19 cellular contexts compared by ENCODE assay signal in genomic region chr20:6735913-6736845, GRCh38. TPM values are rescaled to one million over a fixed set of nuclear protein-coding genes. Genes with fewer than 3 reads are reported as not detected.
DNase-seq lines count a peak whose midpoint lies in the region; ATAC-seq, FAIRE-seq and TF ChIP-seq lines count a peak whose summit lies in the region.
"Had no signal": no experiment of that assay in that cellular context is flagged by ENCODE, and none has a peak within 500 bp of the region (broad histone marks: within the 10 kb centered on the region; RNA-seq: fewer than 3 reads in every experiment).

No MANE protein-coding gene starts in this region.

- no peaks in the 10 kb centered on the region for H3K9me3 ChIP-seq in liver (ENCODE audit: control insufficient read depth in 4 of 4, low read length in 3 of 4)
- no peaks in the 10 kb centered on the region for H3K9me3 ChIP-seq in HepG2 (ENCODE audit: low read length)
- H3K9me3 ChIP-seq in pancreas, result no peaks in the 10 kb centered on the region
- H3K9me3 ChIP-seq: suprapubic skin had no signal

- no TSS peak for BruUV-seq in HepG2 (replicated peaks; lab: Mats Ljungman, UMichigan)

- ATAC-seq in HepG2, result no peak
- peak; percentile 62 to 83 (median 68) for ATAC-seq in pancreas
- ATAC-seq in GM21381 (IDR thresholded peaks at IDR 0.05; ENCODE audit: unreplicated experiment), result no peak
- ATAC-seq: activated naive CD8-positive, alpha-beta T cell treated with anti-CD3 and anti-CD28 coated beads, Interleukin-2, amount 50 U/mL, for 24 hours had no signal

- POLR2A ChIA-PET in HepG2 (lab: Yijun Ruan, JAX), result no interaction called here

- H3K79me2 ChIP-seq in HepG2 (ENCODE audit: insufficient read depth, low read length), result no peaks in the 10 kb centered on the region

- H3K4me3 Mint-ChIP-seq in HFFc6, result no peak overlapping the region
- H3K4me3 Mint-ChIP-seq: activated naive CD8-positive, alpha-beta T cell treated with anti-CD3 and anti-CD28 coated beads, Interleukin-2, amount 50 U/mL, for 24 hours; neural crest cell had no signal

- intact Hi-C loops in HepG2 (cut with micrococcal nuclease; ENCODE audit: unreplicated experiment) (no loop called here), pancreas (cut with DNase I) (no loop called here)

- in situ Hi-C loops in HepG2 (cut with HindIII; ENCODE audit: extremely low pct_ligation_motif_present, low pct_unique_long_range_greater_than_20kb), result no loop called here
- in situ Hi-C loops in GM13977 (cut with MboI; ENCODE audit: low pct_unique_long_range_greater_than_20kb, low sequenced_read_pairs, unreplicated experiment), result no loop called here

- TF ChIP-seq EP300 in HepG2 (IDR thresholded peaks at IDR 0.05; ENCODE audit: low read depth in 2 of 2, low read length in 2 of 2) (no peak), HepG2 (CRISPR knock-in tag; IDR thresholded peaks at IDR 0.05; ENCODE audit: borderline replicate concordance) (no peak)

- no peaks in the 10 kb centered on the region for H3K27me3 ChIP-seq in liver (ENCODE audit: control insufficient read depth in 4 of 4, insufficient read depth in 4 of 4, low read length in 3 of 4)
- no peaks in the 10 kb centered on the region for H3K27me3 ChIP-seq in HepG2 (ENCODE audit: control insufficient read depth in 1 of 2, insufficient read depth in 2 of 2, low read length in 2 of 2)
- H3K27me3 ChIP-seq in pancreas, result no peaks in the 10 kb centered on the region
- H3K27me3 ChIP-seq: suprapubic skin had no signal

- FAIRE-seq in HepG2 (lab: Jason Lieb, UNC) (no peak), pancreas (lab: Jason Lieb, UNC) (no peak)
- FAIRE-seq: GM12891, GM19239, H54, TTC549 had no signal

- H3K9me3 Mint-ChIP-seq in HFFc6, result peaks cover 35% of the 10 kb centered on the region

- no peaks in the 10 kb centered on the region for H4K20me1 ChIP-seq in HepG2 (ENCODE audit: insufficient read depth, low read length)

- no peak overlapping the region for H3K4me3 ChIP-seq in liver (ENCODE audit: low read depth in 1 of 3, low read length in 3 of 3)
- no peak overlapping the region for H3K4me3 ChIP-seq in HepG2 (replicated peaks in 1 of 3; ENCODE audit: insufficient read depth in 1 of 3, low read depth in 2 of 3, low read length in 3 of 3)
- no peak overlapping the region for H3K4me3 ChIP-seq in pancreas
- H3K4me3 ChIP-seq: suprapubic skin had no signal

- no peak for TF ChIP-seq POLR2A in HepG2 (IDR thresholded peaks at IDR 0.05; ENCODE audit: insufficient read depth in 1 of 2, low read depth in 2 of 2, low read length in 2 of 2)

- H3K9ac ChIP-seq in liver (ENCODE audit: low read depth in 1 of 2, low read length in 2 of 2), result no peak overlapping the region
- H3K9ac ChIP-seq in HepG2 (ENCODE audit: insufficient read depth, low read depth, low read length), result no peak overlapping the region

- H2AFZ ChIP-seq in HepG2 (ENCODE audit: low read length), result no peak overlapping the region

- H3K27me3 Mint-ChIP-seq in HFFc6 (ENCODE audit: insufficient read depth), result no peaks in the 10 kb centered on the region
- H3K27me3 Mint-ChIP-seq: activated naive CD8-positive, alpha-beta T cell treated with anti-CD3 and anti-CD28 coated beads, Interleukin-2, amount 50 U/mL, for 24 hours had no signal

- no peaks in the 10 kb centered on the region for H3K36me3 Mint-ChIP-seq in HFFc6 (ENCODE audit: low read depth)

- TF ChIP-seq CTCF in liver (IDR thresholded peaks at IDR 0.05; ENCODE audit: low read depth, low read length, missing input control), result no peak
- no peak for TF ChIP-seq CTCF in HepG2 (CRISPR knock-in tag; IDR thresholded peaks at IDR 0.05)
- TF ChIP-seq CTCF in pancreas (IDR thresholded peaks at IDR 0.05), result no peak
- TF ChIP-seq CTCF in HFFc6 (IDR thresholded peaks at IDR 0.05), result no peak
- TF ChIP-seq CTCF in GM13977 (IDR thresholded peaks at IDR 0.05; ENCODE audit: extremely low read depth, insufficient read depth, missing control alignments), result no peak

- no peaks in the 10 kb centered on the region for H3K36me3 ChIP-seq in liver (ENCODE audit: control insufficient read depth in 4 of 4, insufficient read depth in 3 of 4, low read depth in 1 of 4, low read length in 3 of 4)
- no peaks in the 10 kb centered on the region for H3K36me3 ChIP-seq in HepG2 (replicated peaks in 1 of 2; ENCODE audit: control insufficient read depth in 1 of 2, insufficient read depth in 2 of 2, low read length in 2 of 2)
- H3K36me3 ChIP-seq in pancreas, result no peaks in the 10 kb centered on the region
- H3K36me3 ChIP-seq: suprapubic skin had no signal

- H3K27ac Mint-ChIP-seq in HFFc6, result no peak overlapping the region
- H3K27ac Mint-ChIP-seq: activated naive CD8-positive, alpha-beta T cell treated with anti-CD3 and anti-CD28 coated beads, Interleukin-2, amount 50 U/mL, for 24 hours had no signal

- CTCF ChIA-PET in HepG2 (lab: Yijun Ruan, JAX; ENCODE audit: low intra/inter-chr PET ratio, low total read pairs), result no interaction called here

- H3K27ac ChIP-seq in liver (ENCODE audit: low read depth in 1 of 2, low read length in 2 of 2) (peak overlapping the region; percentile 23 to 43), HepG2 (ENCODE audit: extremely low read length, insufficient read depth, low read length) (no peak overlapping the region), pancreas (peak overlapping the region in 2 of 4 donors; percentile 9 to 39)
- H3K27ac ChIP-seq: suprapubic skin had no signal

- TF ChIP-seq RAD21 in liver (IDR thresholded peaks at IDR 0.05), result no peak
- TF ChIP-seq RAD21 in HepG2 (CRISPR knock-in tag; IDR thresholded peaks at IDR 0.05), result no peak

- DNase-seq in HepG2 (ENCODE audit: low spot score) (no peak), islet precursor cell (peak; percentile 85), pancreas (no peak), HFFc6 (no peak), GM13977 (ENCODE audit: low spot score) (no peak), NCI-H1436 (lab: John Stamatoyannopoulos, UW) (no peak)
- DNase-seq: activated CD8-positive, alpha-beta memory T cell treated with anti-CD3 and anti-CD28 coated beads, Interleukin-2, amount 50 U/mL, for 4 hours; activated naive CD8-positive, alpha-beta T cell treated with anti-CD3 and anti-CD28 coated beads, Interleukin-2, amount 50 U/mL, for 24 hours; MV-4-11; SHP77 had no signal

- H3K4me2 ChIP-seq in HepG2 (ENCODE audit: low read depth, low read length), result no peak overlapping the region

- no peaks in the 10 kb centered on the region for H3K4me1 Mint-ChIP-seq in HFFc6 (ENCODE audit: low read depth)
- H3K4me1 Mint-ChIP-seq: activated naive CD8-positive, alpha-beta T cell treated with anti-CD3 and anti-CD28 coated beads, Interleukin-2, amount 50 U/mL, for 24 hours had no signal

- peaks cover 2 to 18% (median 8%) of the 10 kb centered on the region in 4 donors for H3K4me1 ChIP-seq in liver (ENCODE audit: control insufficient read depth in 4 of 4, insufficient read depth in 4 of 4, low read length in 3 of 4)
- no peaks in the 10 kb centered on the region for H3K4me1 ChIP-seq in HepG2 (ENCODE audit: insufficient read depth, low read length)
- peaks cover 4 to 11% (median 8%) of the 10 kb centered on the region in 3 donors for H3K4me1 ChIP-seq in pancreas
- H3K4me1 ChIP-seq: suprapubic skin had no signal

- WGBS in liver, result 78% methylated on average over 8 of the region's 8 CpGs
- 27% methylated on average over 8 of the region's 8 CpGs for WGBS in HepG2 (ENCODE audit: low lambda C conversion rate)
- 43 to 47% methylated on average over 8 of the region's 8 CpGs for WGBS in pancreas, 2 donors

TF ChIP-seq in liver, 16 proteins besides CTCF, POLR2A, EP300 and RAD21 (continues in another document):
- TF ChIP-seq GABPA (IDR thresholded peaks at IDR 0.05 in 1 of 2, conservative IDR thresholded peaks at IDR 0.05 in 1 of 2) (no peak), MAX (IDR thresholded peaks at IDR 0.05) (no peak), NR2F2 (IDR thresholded peaks at IDR 0.05) (no peak)

TF ChIP-seq in HepG2, 621 proteins besides CTCF, POLR2A, EP300 and RAD21 (continues in another document):
- no peak for TF ChIP-seq ZNF296 (CRISPR knock-in tag; conservative IDR thresholded peaks at IDR 0.05)

RNA-seq across cellular contexts. Expression of gene BMP2, which starts 31.3 kb away (rescaled TPM):
- total RNA-seq in liver (1 to 10 TPM; 2.0 to 3.5 TPM), HepG2 (2016; rRNA removed; fragmentation: Illumina TruSeq; extraction: Trizol) (0.02 TPM in 1 of 2 replicates, not detected in the other), pancreas (10 to 100 TPM in 1 of 6 donors, 1 to 10 TPM in 5; 4.0 to 12.6 (median 6.5) TPM)
- polyA plus RNA-seq in liver (1 to 10 TPM in 1 of 2 donors, under 1 TPM in 1; 0.83 to 2.0 TPM), HepG2 (2011; rRNA removed) (0.03 and 0.05 TPM in 2 replicates), pancreas (1 to 10 TPM; 3.1 to 4.3 TPM)
- not detected in 2 replicates for total RNA-seq in HepG2 (2016; cell fraction: cytosol; rRNA removed; fragmentation: Illumina TruSeq; extraction: Trizol; ENCODE audit: low read depth)
- total RNA-seq in HepG2 (2016; cell fraction: insoluble cytoplasmic fraction; rRNA removed; fragmentation: Illumina TruSeq; extraction: Trizol), result not detected in 2 replicates
- total RNA-seq in HepG2 (2016; cell fraction: membrane; rRNA removed; fragmentation: Illumina TruSeq; extraction: Trizol), result 0.03 TPM in 1 of 2 replicates, not detected in the other
- 0.09 TPM in 1 of 2 replicates, not detected in the other for total RNA-seq in HepG2 (2016; cell fraction: nucleus; rRNA removed; fragmentation: Illumina TruSeq; extraction: Trizol)
- polyA plus RNA-seq in HepG2 (2011; cell fraction: cytosol; rRNA removed), result 0.01 TPM in 1 of 2 replicates, not detected in the other
- polyA plus RNA-seq in HepG2 (2011; cell fraction: nucleus; rRNA removed), result not detected in 2 replicates
- polyA plus RNA-seq in HepG2 (2012), result 0.09 TPM in 1 of 2 replicates, not detected in the other
- polyA plus RNA-seq in HepG2 (2016; cell fraction: cytosol; fragmentation: Illumina TruSeq; extraction: Trizol; ENCODE audit: low read depth), result not detected in 2 replicates
- polyA plus RNA-seq in HepG2 (2016; cell fraction: insoluble cytoplasmic fraction; fragmentation: Illumina TruSeq; extraction: Trizol; ENCODE audit: low read depth), result not detected in 2 replicates
- not detected in 2 replicates for polyA plus RNA-seq in HepG2 (2016; cell fraction: membrane; fragmentation: Illumina TruSeq; extraction: Trizol; ENCODE audit: low read depth)
- not detected in 2 replicates for polyA plus RNA-seq in HepG2 (2016; cell fraction: nucleus; fragmentation: Illumina TruSeq; extraction: Trizol; ENCODE audit: insufficient read depth, low read depth)
- 16.1 TPM in 1 of 2 replicates, not detected in the other for polyA minus RNA-seq in HepG2 (2011; rRNA and poly(A)+ RNA removed; ENCODE audit: low replicate concordance)
- 0.18 TPM in 1 of 2 replicates, not detected in the other for polyA minus RNA-seq in HepG2 (2011; cell fraction: cytosol; rRNA and poly(A)+ RNA removed)
- polyA minus RNA-seq in HepG2 (2011; cell fraction: nucleus; rRNA and poly(A)+ RNA removed), result 0.12 TPM in 1 of 2 replicates, not detected in the other
- under 1 TPM in 3 of 6 experiments, not detected in 3; 0.05 to 0.07 (median 0.05) TPM for total RNA-seq in HFFc6 (2021; fragmentation: NEBNext Ultra II Directional; extraction: Animal tissue kit (Norgen Biotek cat#: 25700))
- total RNA-seq: A673 had no signal

Comparison
In these comparisons a context has a peak if more than half of its experiments do, and no peak if none do; other contexts are left out.
1. ATAC-seq: peak in pancreas (4 of 4); none in HepG2 (single experiment) and GM21381 (single experiment).